Comparison of ENCODE assay signal across 18 cellular contexts in the genomic region with DNA sequence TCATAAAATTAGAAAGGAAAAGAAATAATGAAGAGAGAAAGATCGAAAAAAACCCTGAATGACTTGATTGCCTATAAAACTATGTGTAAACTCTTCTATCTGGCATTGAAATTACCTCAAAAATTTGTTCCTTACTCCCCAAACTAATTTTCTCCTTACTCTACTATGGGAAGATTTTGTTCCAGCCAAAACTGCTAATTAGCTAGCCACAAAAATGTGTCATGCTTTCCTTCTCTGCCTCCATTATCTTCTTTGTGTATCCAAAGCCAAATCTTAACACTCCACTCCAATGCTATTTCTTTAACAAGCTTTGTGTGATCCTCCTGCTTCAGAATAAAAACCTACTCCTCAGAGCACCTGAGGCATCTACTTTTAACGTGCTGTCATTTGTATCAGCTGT.
"Had no signal": no experiment of that assay in that cellular context is flagged by ENCODE, and none has a peak within 500 bp of the region (broad histone marks: within the 10 kb centered on the region; RNA-seq: fewer than 3 reads in every experiment).

No MANE protein-coding gene starts in this region.

- ATAC-seq: effector memory CD8-positive, alpha-beta T cell; left colon; left ventricle myocardium superior had no signal

- H3K27ac ChIP-seq: esophagus squamous epithelium, neutrophil, right atrium auricular region, sigmoid colon, skin epidermis, tibial artery, upper lobe of left lung, vagina had no signal

- DNase-seq: effector memory CD8-positive, alpha-beta T cell; esophagus squamous epithelium; foreskin melanocyte; head of caudate nucleus; hippocampal formation; left colon; left ventricle myocardium superior; mesenchymal stem cell; midbrain; sigmoid colon; stimulated activated CD4-positive, alpha-beta T cell treated with anti-CD3 and anti-CD28 coated beads, Interleukin-2, amount 100 ng/mL, for 48 hours; tibial artery; upper lobe of left lung had no signal

- H3K4me3 ChIP-seq: esophagus squamous epithelium, lung, right atrium auricular region, sigmoid colon, skin epidermis, tibial artery, upper lobe of left lung, vagina had no signal

- H3K27me3 ChIP-seq: esophagus squamous epithelium, neutrophil, right atrium auricular region, sigmoid colon, tibial artery, upper lobe of left lung, vagina had no signal

- H3K9me3 ChIP-seq: esophagus squamous epithelium, neutrophil, right atrium auricular region, sigmoid colon, tibial artery, upper lobe of left lung, vagina had no signal

- H3K36me3 ChIP-seq: esophagus squamous epithelium, neutrophil, right atrium auricular region, sigmoid colon, tibial artery, upper lobe of left lung, vagina had no signal

- H3K4me1 ChIP-seq: esophagus squamous epithelium, right atrium auricular region, sigmoid colon, tibial artery, upper lobe of left lung, vagina had no signal
